In genomic region chr6:149273318-149273717, GRCh38 we compare ENCODE assay signal across 11 cellular contexts. TPM values are rescaled to one million over a fixed set of nuclear protein-coding genes. Genes with fewer than 3 reads are reported as not detected.
A peak's percentile ranks its signal among the peaks of the same experiment; 100 is the strongest.
DNase-seq lines count a peak whose midpoint lies in the region; ATAC-seq and TF ChIP-seq lines count a peak whose summit lies in the region.
"Had no signal": no experiment of that assay in that cellular context is flagged by ENCODE, and none has a peak within 500 bp of the region (broad histone marks: within the 10 kb centered on the region; RNA-seq: fewer than 3 reads in every experiment).

No MANE protein-coding gene starts in this region.

- no peak overlapping the region for H3K4me3 Mint-ChIP-seq in activated CD4-positive, alpha-beta T cell treated with anti-CD3 and anti-CD28 coated beads, Interleukin-2, amount 10 ng/mL, durations not matched to agents 7 days and 5 days
- no peak overlapping the region for H3K4me3 Mint-ChIP-seq in stimulated activated memory B cell treated with anti-CD40 and anti-IgM and Interleukin-4, amounts not matched to agents 10 μg/mL and 1 μg/mL and 100 μg/mL, for 72 hours

- H3K27ac ChIP-seq in MM.1S (ENCODE audit: low read length) (no peak overlapping the region; the same call in 1 of the 2 replicates), adrenal gland (no peak overlapping the region), A673 (ENCODE audit: low read depth, low read length, poor library complexity, severe bottlenecking) (no peak overlapping the region)
- H3K27ac ChIP-seq: epithelial cell of prostate, SJSA1 had no signal

- H3K36me3 ChIP-seq in MM.1S (replicated peaks; ENCODE audit: insufficient read depth, low read length) = no peaks in the 10 kb centered on the region
- no peaks in the 10 kb centered on the region for H3K36me3 ChIP-seq in adrenal gland (replicated peaks in 1 of 2)
- no peaks in the 10 kb centered on the region for H3K36me3 ChIP-seq in A673 (ENCODE audit: insufficient read depth, low read length, poor library complexity, severe bottlenecking)
- H3K36me3 ChIP-seq: SJSA1 had no signal

- H3K4me3 ChIP-seq in MM.1S (ENCODE audit: low read length) (no peak overlapping the region), adrenal gland (no peak overlapping the region), A673 (ENCODE audit: low read depth, low read length, poor library complexity, severe bottlenecking) (no peak overlapping the region), lower leg skin (ENCODE audit: low read depth, poor library complexity, severe bottlenecking) (no peak overlapping the region)
- H3K4me3 ChIP-seq: SJSA1 had no signal

- H3K9me3 Mint-ChIP-seq in activated CD4-positive, alpha-beta T cell treated with anti-CD3 and anti-CD28 coated beads, Interleukin-2, amount 10 ng/mL, durations not matched to agents 7 days and 5 days = peaks cover 30% of the 10 kb centered on the region
- H3K9me3 Mint-ChIP-seq in stimulated activated memory B cell treated with anti-CD40 and anti-IgM and Interleukin-4, amounts not matched to agents 10 μg/mL and 1 μg/mL and 100 μg/mL, for 72 hours = peaks cover 2% of the 10 kb centered on the region

- H2AFZ ChIP-seq in MM.1S (ENCODE audit: low read length) = no peak overlapping the region

- H3K4me1 ChIP-seq in MM.1S (ENCODE audit: low read length) (peaks cover 14% of the 10 kb centered on the region; the same call in 1 of the 2 replicates), adrenal gland (replicated peaks in 1 of 2) (no peaks in the 10 kb centered on the region), A673 (ENCODE audit: insufficient read depth, low read length, poor library complexity, severe bottlenecking) (no peaks in the 10 kb centered on the region)
- H3K4me1 ChIP-seq: SJSA1 had no signal

- no peaks in the 10 kb centered on the region for H4K20me1 ChIP-seq in MM.1S (ENCODE audit: insufficient read depth, low read length)

- no peak for DNase-seq in activated CD4-positive, alpha-beta T cell treated with anti-CD3 and anti-CD28 coated beads, Interleukin-2, amount 10 ng/mL, durations not matched to agents 7 days and 5 days
- DNase-seq in activated CD4-positive, alpha-beta T cell treated with anti-CD3 and anti-CD28 coated beads, Interleukin-2, amount 50 U/mL, for 1 hour = no peak
- DNase-seq in MM.1S (peak; percentile 18), adrenal gland (peak in 5 of 7 donors; percentile 22 to 57 (median 36)), A673 (ENCODE audit: low spot score) (no peak), lower leg skin (ENCODE audit: low spot score in 2 of 2) (no peak)
- DNase-seq: stimulated activated naive CD8-positive, alpha-beta T cell treated with anti-CD3 and anti-CD28 coated beads, Interleukin-15, Interleukin-2, amounts not matched to agents 100 U/mL and 50 U/mL, for 24 hours had no signal

- TF ChIP-seq CTCF in MM.1S (IDR thresholded peaks at IDR 0.05; ENCODE audit: low read length) = no peak
- no peak for TF ChIP-seq CTCF in adrenal gland (IDR thresholded peaks at IDR 0.05)
- TF ChIP-seq CTCF in A673 (conservative IDR thresholded peaks at IDR 0.05; ENCODE audit: low read depth, low read length) = no peak
- TF ChIP-seq CTCF in lower leg skin (IDR thresholded peaks at IDR 0.05) = no peak

- H3K9me2 ChIP-seq in MM.1S (replicated peaks; ENCODE audit: insufficient read depth, low read length) = no peaks in the 10 kb centered on the region

- ATAC-seq in stimulated activated memory B cell treated with anti-CD40 and anti-IgM and Interleukin-4, amounts not matched to agents 10 μg/mL and 1 μg/mL and 100 μg/mL, for 72 hours = peak; percentile 64
- no peak for ATAC-seq in HG02759 (IDR thresholded peaks at IDR 0.05; ENCODE audit: unreplicated experiment)
- ATAC-seq: stimulated activated naive CD8-positive, alpha-beta T cell treated with anti-CD3 and anti-CD28 coated beads, Interleukin-15, Interleukin-2, amounts not matched to agents 100 U/mL and 50 U/mL, for 24 hours had no signal

- peak overlapping the region; percentile 63 for H3K27ac Mint-ChIP-seq in activated CD4-positive, alpha-beta T cell treated with anti-CD3 and anti-CD28 coated beads, Interleukin-2, amount 10 ng/mL, durations not matched to agents 7 days and 5 days
- peak overlapping the region; percentile 87 for H3K27ac Mint-ChIP-seq in stimulated activated memory B cell treated with anti-CD40 and anti-IgM and Interleukin-4, amounts not matched to agents 10 μg/mL and 1 μg/mL and 100 μg/mL, for 72 hours

- H3K27me3 ChIP-seq in MM.1S (replicated peaks; ENCODE audit: insufficient read depth, low read length) = no peaks in the 10 kb centered on the region
- H3K27me3 ChIP-seq in adrenal gland = no peaks in the 10 kb centered on the region
- H3K27me3 ChIP-seq in A673 (replicated peaks; ENCODE audit: insufficient read depth, low read depth, low read length, poor library complexity) = peaks cover 9% of the 10 kb centered on the region
- H3K27me3 ChIP-seq: SJSA1 had no signal

- peak overlapping the region; percentile 7; the same call in 1 of the 2 replicates for H3K4me2 ChIP-seq in MM.1S (ENCODE audit: low read depth, low read length)

- 52 to 67% (median 59%) methylated on average over 4 of the region's 4 CpGs for WGBS in adrenal gland, 4 donors
- 60 to 61% methylated on average over 4 of the region's 4 CpGs for WGBS in lower leg skin, 2 donors

- H3K9me3 ChIP-seq in MM.1S (replicated peaks; ENCODE audit: insufficient read depth, low read length) = no peaks in the 10 kb centered on the region
- H3K9me3 ChIP-seq in adrenal gland (replicated peaks in 1 of 3) = no peaks in the 10 kb centered on the region
- H3K9me3 ChIP-seq in A673 (ENCODE audit: low read depth, low read length, poor library complexity, severe bottlenecking) = no peaks in the 10 kb centered on the region
- H3K9me3 ChIP-seq: SJSA1 had no signal

- peaks cover 27% of the 10 kb centered on the region for H3K36me3 Mint-ChIP-seq in activated CD4-positive, alpha-beta T cell treated with anti-CD3 and anti-CD28 coated beads, Interleukin-2, amount 10 ng/mL, durations not matched to agents 7 days and 5 days (ENCODE audit: low read depth)
- H3K36me3 Mint-ChIP-seq in stimulated activated memory B cell treated with anti-CD40 and anti-IgM and Interleukin-4, amounts not matched to agents 10 μg/mL and 1 μg/mL and 100 μg/mL, for 72 hours = no peaks in the 10 kb centered on the region

- no peaks in the 10 kb centered on the region for H3F3A ChIP-seq in MM.1S (ENCODE audit: insufficient read depth, low read length)

- H3K4me1 Mint-ChIP-seq in activated CD4-positive, alpha-beta T cell treated with anti-CD3 and anti-CD28 coated beads, Interleukin-2, amount 10 ng/mL, durations not matched to agents 7 days and 5 days = peaks cover 39% of the 10 kb centered on the region
- peaks cover 52% of the 10 kb centered on the region for H3K4me1 Mint-ChIP-seq in stimulated activated memory B cell treated with anti-CD40 and anti-IgM and Interleukin-4, amounts not matched to agents 10 μg/mL and 1 μg/mL and 100 μg/mL, for 72 hours

- H3K79me2 ChIP-seq in MM.1S (ENCODE audit: low read length) = no peaks in the 10 kb centered on the region

- POLR2A ChIA-PET in activated CD4-positive, alpha-beta T cell treated with anti-CD3 and anti-CD28 coated beads, Interleukin-2, amount 10 ng/mL, durations not matched to agents 7 days and 5 days (lab: Charles Lee) = no interaction called here
- POLR2A ChIA-PET in A673 (lab: Charles Lee; ENCODE audit: low non-redundant PET) = interaction anchor here (0.6 kb wide), 1 partner anchor 21 kb away, joined by 3 read pairs; no protein-coding TSS in a partner anchor

- H3K27me3 Mint-ChIP-seq in activated CD4-positive, alpha-beta T cell treated with anti-CD3 and anti-CD28 coated beads, Interleukin-2, amount 10 ng/mL, durations not matched to agents 7 days and 5 days = no peaks in the 10 kb centered on the region
- no peaks in the 10 kb centered on the region for H3K27me3 Mint-ChIP-seq in stimulated activated memory B cell treated with anti-CD40 and anti-IgM and Interleukin-4, amounts not matched to agents 10 μg/mL and 1 μg/mL and 100 μg/mL, for 72 hours

- TF ChIP-seq POLR2A in adrenal gland (IDR thresholded peaks at IDR 0.05) (no peak), lower leg skin (IDR thresholded peaks at IDR 0.05) (no peak)

- no peak overlapping the region for H3K9ac ChIP-seq in MM.1S (ENCODE audit: low read length)

- no TSS peak for BruUV-seq in A673 (replicated peaks; lab: Mats Ljungman, UMichigan)

- intact Hi-C loops in adrenal gland (cut with DNase I) (no loop called here), A673 (cut with micrococcal nuclease; ENCODE audit: unreplicated experiment) (no loop called here), lower leg skin (cut with DNase I; ENCODE audit: low total_unique reads) (no loop called here)

- CTCF ChIA-PET in activated CD4-positive, alpha-beta T cell treated with anti-CD3 and anti-CD28 coated beads, Interleukin-2, amount 10 ng/mL, durations not matched to agents 7 days and 5 days (lab: Charles Lee) = interaction anchor here (0.8 to 1.0 kb wide), 3 partner anchors 11 to 44 kb away, joined by 3 read pairs; partner anchors contain the start of gene TAB2
- CTCF ChIA-PET in A673 (lab: Charles Lee) = no interaction called here

RNA-seq across cellular contexts. Expression of gene TAB2, which starts 44.2 kb away (rescaled TPM):
- total RNA-seq in activated CD4-positive, alpha-beta T cell treated with anti-CD3 and anti-CD28 coated beads, Interleukin-2, amount 10 ng/mL, durations not matched to agents 7 days and 5 days = 100 to 1,000 TPM; 126 to 154 TPM
- total RNA-seq in adrenal gland (10 to 100 TPM; 35.9 to 68.8 (median 49.4) TPM), A673 (2021) (49.3 and 52.2 TPM in 2 replicates), lower leg skin (10 to 100 TPM; 32.5 to 71.4 (median 43.8) TPM)
- polyA plus RNA-seq in adrenal gland = 10 to 100 TPM; 10.8 to 59.4 (median 18.8) TPM

Comparison
In these comparisons a context has a peak if more than half of its experiments do, and no peak if none do; other contexts are left out.
1. DNase-seq: peak in MM.1S (single experiment) and adrenal gland (5 of 7); none in activated CD4-positive, alpha-beta T cell treated with anti-CD3 and anti-CD28 coated beads, Interleukin-2, amount 10 ng/mL, durations not matched to agents 7 days and 5 days (single experiment), activated CD4-positive, alpha-beta T cell treated with anti-CD3 and anti-CD28 coated beads, Interleukin-2, amount 50 U/mL, for 1 hour (single experiment), A673 (single experiment) and lower leg skin (0 of 2).